18 cellular contexts compared by ENCODE assay signal in genomic region chr12:79563021-79563739, GRCh38.
DNase-seq lines count a peak whose midpoint lies in the region; ATAC-seq, FAIRE-seq and TF ChIP-seq lines count a peak whose summit lies in the region.
"Had no signal": no experiment of that assay in that cellular context is flagged by ENCODE, and none has a peak within 500 bp of the region (broad histone marks: within the 10 kb centered on the region; RNA-seq: fewer than 3 reads in every experiment).

No MANE protein-coding gene starts in this region.

- H3K4me1 Mint-ChIP-seq in activated CD8-positive, alpha-beta T cell treated with anti-CD3 and anti-CD28 coated beads for 36 hours (ENCODE audit: low read depth): no peaks in the 10 kb centered on the region
- H3K4me1 Mint-ChIP-seq in activated naive CD8-positive, alpha-beta T cell treated with anti-CD3 and anti-CD28 coated beads, Interleukin-2, amount 50 U/mL, for 24 hours: peaks cover 2% of the 10 kb centered on the region
- H3K4me1 Mint-ChIP-seq: CD4-positive, CD25-positive, alpha-beta regulatory T cell had no signal

- H3K4me1 ChIP-seq in A549 (peaks cover 28% of the 10 kb centered on the region; the same call in 2 of the 3 replicates), RWPE2 (ENCODE audit: insufficient read depth, poor library complexity, severe bottlenecking) (peaks cover 18% of the 10 kb centered on the region), osteoblast (ENCODE audit: insufficient read depth, low read length) (peaks cover 14% of the 10 kb centered on the region)
- H3K4me1 ChIP-seq: BE2C had no signal

- no peak overlapping the region for H3K4me3 ChIP-seq in A549
- H3K4me3 ChIP-seq in RWPE2 (ENCODE audit: severe bottlenecking): no peak overlapping the region
- no peak overlapping the region for H3K4me3 ChIP-seq in osteoblast (ENCODE audit: insufficient read depth, low read length)

- DNase-seq in A549 (ENCODE audit: low read depth in 1 of 2, low spot score in 1 of 2) (no peak), RWPE2 (ENCODE audit: low spot score) (no peak), osteoblast (ENCODE audit: insufficient read length, low spot score, missing footprints) (peak; percentile 52), HPDE6-E6E7 (ENCODE audit: extremely low spot score) (no peak), omental fat pad (ENCODE audit: low spot score) (no peak)
- DNase-seq in activated CD8-positive, alpha-beta T cell treated with anti-CD3 and anti-CD28 coated beads for 36 hours: no peak
- DNase-seq in activated naive CD8-positive, alpha-beta T cell treated with anti-CD3 and anti-CD28 coated beads, Interleukin-2, amount 50 U/mL, for 24 hours: no peak
- DNase-seq: 8988T; BE2C; CD4-positive, CD25-positive, alpha-beta regulatory T cell; COR-L47; H9; NCI-H1105; NCI-H2081 treated with DMSO at 0.1 percent for 48 hours; NCI-H748 treated with DMSO at 0.1 percent for 48 hours; OCI-M1 had no signal

- no peaks in the 10 kb centered on the region for H4K20me1 ChIP-seq in osteoblast (ENCODE audit: insufficient read depth, low read length)

- no peaks in the 10 kb centered on the region for H3K9me3 Mint-ChIP-seq in activated CD8-positive, alpha-beta T cell treated with anti-CD3 and anti-CD28 coated beads for 36 hours
- no peaks in the 10 kb centered on the region for H3K9me3 Mint-ChIP-seq in activated naive CD8-positive, alpha-beta T cell treated with anti-CD3 and anti-CD28 coated beads, Interleukin-2, amount 50 U/mL, for 24 hours

- TF ChIP-seq CTCF in A549 (IDR thresholded peaks at IDR 0.05): no peak
- TF ChIP-seq CTCF in RWPE2 (IDR thresholded peaks at IDR 0.05; ENCODE audit: poor library complexity, severe bottlenecking): no peak
- TF ChIP-seq CTCF in osteoblast (IDR thresholded peaks at IDR 0.05; ENCODE audit: extremely low read depth, low read depth, low read length): no peak
- TF ChIP-seq CTCF in activated CD8-positive, alpha-beta T cell treated with anti-CD3 and anti-CD28 coated beads for 36 hours (IDR thresholded peaks at IDR 0.05): no peak
- TF ChIP-seq CTCF in omental fat pad (IDR thresholded peaks at IDR 0.05): no peak

- H3K36me3 Mint-ChIP-seq in activated CD8-positive, alpha-beta T cell treated with anti-CD3 and anti-CD28 coated beads for 36 hours (ENCODE audit: low read depth): no peaks in the 10 kb centered on the region
- no peaks in the 10 kb centered on the region for H3K36me3 Mint-ChIP-seq in activated naive CD8-positive, alpha-beta T cell treated with anti-CD3 and anti-CD28 coated beads, Interleukin-2, amount 50 U/mL, for 24 hours (ENCODE audit: low read depth)
- H3K36me3 Mint-ChIP-seq: CD4-positive, CD25-positive, alpha-beta regulatory T cell had no signal

- H2AFZ ChIP-seq in osteoblast (ENCODE audit: low read length): no peak overlapping the region

- H3K4me3 Mint-ChIP-seq in activated CD8-positive, alpha-beta T cell treated with anti-CD3 and anti-CD28 coated beads for 36 hours: no peak overlapping the region
- no peak overlapping the region for H3K4me3 Mint-ChIP-seq in activated naive CD8-positive, alpha-beta T cell treated with anti-CD3 and anti-CD28 coated beads, Interleukin-2, amount 50 U/mL, for 24 hours
- H3K4me3 Mint-ChIP-seq: CD4-positive, CD25-positive, alpha-beta regulatory T cell; H9 had no signal

- ATAC-seq in A549: no peak
- no peak for ATAC-seq in RWPE2 (ENCODE audit: low read depth)
- ATAC-seq in esophagus mucosa: peak; percentile 81
- no peak for ATAC-seq in activated CD8-positive, alpha-beta T cell treated with anti-CD3 and anti-CD28 coated beads for 36 hours
- ATAC-seq in omental fat pad (ENCODE audit: low FRiP score): no peak
- no peak for ATAC-seq in activated naive CD8-positive, alpha-beta T cell treated with anti-CD3 and anti-CD28 coated beads, Interleukin-2, amount 50 U/mL, for 24 hours

- TF ChIP-seq RAD21 in A549 (conservative IDR thresholded peaks at IDR 0.05 in 1 of 2, IDR thresholded peaks at IDR 0.05 in 1 of 2): no peak

- no peaks in the 10 kb centered on the region for H3K9me3 ChIP-seq in A549
- H3K9me3 ChIP-seq in RWPE2 (ENCODE audit: severe bottlenecking): no peaks in the 10 kb centered on the region
- no peaks in the 10 kb centered on the region for H3K9me3 ChIP-seq in osteoblast (ENCODE audit: low read depth, low read length)
- H3K9me3 ChIP-seq: BE2C had no signal

- H3K36me3 ChIP-seq in RWPE2 (ENCODE audit: low read depth) (peaks cover 30% of the 10 kb centered on the region), osteoblast (ENCODE audit: insufficient read depth, low read length) (peaks cover 25% of the 10 kb centered on the region)
- H3K36me3 ChIP-seq: BE2C had no signal

- no peaks in the 10 kb centered on the region for H3K79me2 ChIP-seq in osteoblast (ENCODE audit: insufficient read depth, low read length)

- no peaks in the 10 kb centered on the region for H3K27me3 ChIP-seq in RWPE2 (ENCODE audit: insufficient read depth, poor library complexity, severe bottlenecking)
- H3K27me3 ChIP-seq in osteoblast (ENCODE audit: insufficient read depth, low read length): no peaks in the 10 kb centered on the region

- WGBS in A549 (ENCODE audit: missing lambda C conversion rate): 76% methylated on average over 3 of the region's 3 CpGs

- no peaks in the 10 kb centered on the region for H3K27me3 Mint-ChIP-seq in activated CD8-positive, alpha-beta T cell treated with anti-CD3 and anti-CD28 coated beads for 36 hours
- no peaks in the 10 kb centered on the region for H3K27me3 Mint-ChIP-seq in activated naive CD8-positive, alpha-beta T cell treated with anti-CD3 and anti-CD28 coated beads, Interleukin-2, amount 50 U/mL, for 24 hours
- H3K27me3 Mint-ChIP-seq: CD4-positive, CD25-positive, alpha-beta regulatory T cell had no signal

- H3K4me2 ChIP-seq in A549: no peak overlapping the region
- no peak overlapping the region for H3K4me2 ChIP-seq in osteoblast (ENCODE audit: insufficient read depth, low read length)

- H3K27ac Mint-ChIP-seq in activated CD8-positive, alpha-beta T cell treated with anti-CD3 and anti-CD28 coated beads for 36 hours: no peak overlapping the region
- no peak overlapping the region for H3K27ac Mint-ChIP-seq in activated naive CD8-positive, alpha-beta T cell treated with anti-CD3 and anti-CD28 coated beads, Interleukin-2, amount 50 U/mL, for 24 hours
- H3K27ac Mint-ChIP-seq: CD4-positive, CD25-positive, alpha-beta regulatory T cell; H9 had no signal

- POLR2A ChIA-PET in A549 (lab: Yijun Ruan, JAX): no interaction called here
- POLR2A ChIA-PET in activated CD8-positive, alpha-beta T cell treated with anti-CD3 and anti-CD28 coated beads for 36 hours (lab: Charles Lee): no interaction called here

- CTCF ChIA-PET in A549 (lab: Yijun Ruan, JAX): interaction anchor here (1.0 to 1.4 kb wide), 2 partner anchors 143 to 175 kb away, joined by 3 read pairs; no protein-coding TSS in a partner anchor
- CTCF ChIA-PET in activated CD8-positive, alpha-beta T cell treated with anti-CD3 and anti-CD28 coated beads for 36 hours (lab: Charles Lee): no interaction called here

- TF ChIP-seq POLR2A in A549 (IDR thresholded peaks at IDR 0.05; ENCODE audit: low read length): no peak

- FAIRE-seq in A549 (lab: Jason Lieb, UNC): no peak
- FAIRE-seq: G401.6 had no signal

- no peak for TF ChIP-seq EP300 in A549 (IDR thresholded peaks at IDR 0.05)

- intact Hi-C loops in activated CD8-positive, alpha-beta T cell treated with anti-CD3 and anti-CD28 coated beads for 36 hours (cut with micrococcal nuclease): no loop called here

- H3K27ac ChIP-seq in A549 (no peak overlapping the region), RWPE2 (ENCODE audit: poor library complexity, severe bottlenecking) (peak overlapping the region; percentile 24), osteoblast (ENCODE audit: low read depth, low read length) (no peak overlapping the region)

TF ChIP-seq in A549, 52 proteins besides CTCF, POLR2A, EP300 and RAD21:
- TF ChIP-seq, protein P1, sequence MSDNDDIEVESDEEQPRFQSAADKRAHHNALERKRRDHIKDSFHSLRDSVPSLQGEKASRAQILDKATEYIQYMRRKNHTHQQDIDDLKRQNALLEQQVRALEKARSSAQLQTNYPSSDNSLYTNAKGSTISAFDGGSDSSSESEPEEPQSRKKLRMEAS (IDR thresholded peaks at IDR 0.05): no peak
- no peak for TF ChIP-seq HES2 (IDR thresholded peaks at IDR 0.05)
- TF ChIP-seq BCL3 (IDR thresholded peaks at IDR 0.05): no peak
- TF ChIP-seq, protein P2, sequence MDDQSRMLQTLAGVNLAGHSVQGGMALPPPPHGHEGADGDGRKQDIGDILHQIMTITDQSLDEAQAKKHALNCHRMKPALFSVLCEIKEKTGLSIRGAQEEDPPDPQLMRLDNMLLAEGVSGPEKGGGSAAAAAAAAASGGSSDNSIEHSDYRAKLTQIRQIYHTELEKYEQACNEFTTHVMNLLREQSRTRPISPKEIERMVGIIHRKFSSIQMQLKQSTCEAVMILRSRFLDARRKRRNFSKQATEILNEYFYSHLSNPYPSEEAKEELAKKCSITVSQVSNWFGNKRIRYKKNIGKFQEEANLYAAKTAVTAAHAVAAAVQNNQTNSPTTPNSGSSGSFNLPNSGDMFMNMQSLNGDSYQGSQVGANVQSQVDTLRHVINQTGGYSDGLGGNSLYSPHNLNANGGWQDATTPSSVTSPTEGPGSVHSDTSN (IDR thresholded peaks at IDR 0.05): no peak
- no peak for TF ChIP-seq CHD2 (IDR thresholded peaks at IDR 0.05; ENCODE audit: low read length, partially characterized antibody)
- no peak for TF ChIP-seq HOXB13 (CRISPR knock-in tag; IDR thresholded peaks at IDR 0.05; ENCODE audit: low read depth)
- peak; percentile 85 for TF ChIP-seq MAFK (IDR thresholded peaks at IDR 0.05; ENCODE audit: partially characterized antibody)
TF ChIP-seq in A549: peak in this region for 1.
